ENCODE assay signal across 14 cellular contexts in genomic region chr3:11380314-11380713, GRCh38.
DNase-seq lines count a peak whose midpoint lies in the region; ATAC-seq and TF ChIP-seq lines count a peak whose summit lies in the region.
"Had no signal": no experiment of that assay in that cellular context is flagged by ENCODE, and none has a peak within 500 bp of the region (broad histone marks: within the 10 kb centered on the region; RNA-seq: fewer than 3 reads in every experiment).

No MANE protein-coding gene starts in this region.

- TF ChIP-seq CTCF in OCI-LY1 (IDR thresholded peaks at IDR 0.05; ENCODE audit: low read length) (no peak), nephron (IDR thresholded peaks at IDR 0.05; ENCODE audit: unreplicated experiment in 3 of 3) (no peak), transverse colon (IDR thresholded peaks at IDR 0.05) (no peak)

- H3K27ac ChIP-seq in OCI-LY1 (ENCODE audit: low read depth, low read length, poor library complexity, severe bottlenecking) (peak overlapping the region; percentile 78), transverse colon (peak overlapping the region; percentile 37 to 49 (median 42))

- DNase-seq in dermis blood vessel endothelial cell (peak; percentile 22), transverse colon (no peak), NCI-H524 (lab: John Stamatoyannopoulos, UW) (no peak)
- no peak for DNase-seq in activated CD4-positive, alpha-beta memory T cell treated with anti-CD3 and anti-CD28 coated beads, Interleukin-2, amount 10 ng/mL, durations not matched to agents 7 days and 5 days
- DNase-seq: activated CD4-positive, alpha-beta T cell treated with anti-CD3 and anti-CD28 coated beads, Interleukin-2, amount 50 U/mL, for 48 hours; activated effector memory CD4-positive, alpha-beta T cell treated with Interleukin-2 at 50 U/mL for 16 hours; MV-4-11; NCI-H526 treated with DMSO at 0.1 percent for 48 hours had no signal

- intact Hi-C loops in transverse colon (cut with DNase I; ENCODE audit: low total_unique reads), result no loop called here

- H3K27ac Mint-ChIP-seq in nephron, result peak overlapping the region; percentile 83 to 88 (median 87)
- no peak overlapping the region for H3K27ac Mint-ChIP-seq in activated CD4-positive, alpha-beta memory T cell treated with anti-CD3 and anti-CD28 coated beads, Interleukin-2, amount 10 ng/mL, durations not matched to agents 7 days and 5 days
- H3K27ac Mint-ChIP-seq: stimulated activated naive CD8-positive, alpha-beta T cell treated with anti-CD3 and anti-CD28 coated beads, Interleukin-15, Interleukin-2, amounts not matched to agents 100 ng/mL and 50 ng/mL, for 24 hours had no signal

- H3K27me3 Mint-ChIP-seq in nephron (ENCODE audit: low read depth), result no peaks in the 10 kb centered on the region
- H3K27me3 Mint-ChIP-seq in activated CD4-positive, alpha-beta memory T cell treated with anti-CD3 and anti-CD28 coated beads, Interleukin-2, amount 10 ng/mL, durations not matched to agents 7 days and 5 days, result no peaks in the 10 kb centered on the region
- H3K27me3 Mint-ChIP-seq: stimulated activated naive CD8-positive, alpha-beta T cell treated with anti-CD3 and anti-CD28 coated beads, Interleukin-15, Interleukin-2, amounts not matched to agents 100 ng/mL and 50 ng/mL, for 24 hours had no signal

- no peaks in the 10 kb centered on the region for H3K9me3 Mint-ChIP-seq in nephron
- H3K9me3 Mint-ChIP-seq in activated CD4-positive, alpha-beta memory T cell treated with anti-CD3 and anti-CD28 coated beads, Interleukin-2, amount 10 ng/mL, durations not matched to agents 7 days and 5 days, result no peaks in the 10 kb centered on the region
- H3K9me3 Mint-ChIP-seq: CD14-positive monocyte; stimulated activated naive CD8-positive, alpha-beta T cell treated with anti-CD3 and anti-CD28 coated beads, Interleukin-15, Interleukin-2, amounts not matched to agents 100 ng/mL and 50 ng/mL, for 24 hours had no signal

- H3K4me3 ChIP-seq in OCI-LY1 (ENCODE audit: low read depth, low read length, poor library complexity, severe bottlenecking), result peak overlapping the region; percentile 42
- no peak overlapping the region for H3K4me3 ChIP-seq in transverse colon

- CTCF ChIA-PET in activated CD4-positive, alpha-beta memory T cell treated with anti-CD3 and anti-CD28 coated beads, Interleukin-2, amount 10 ng/mL, durations not matched to agents 7 days and 5 days (lab: Charles Lee), result interaction anchor here (0.9 to 4.8 kb wide), 4 partner anchors 176 to 424 kb away, joined by 3 to 37 read pairs (median 8); no protein-coding TSS in a partner anchor

- POLR2A ChIA-PET in activated CD4-positive, alpha-beta memory T cell treated with anti-CD3 and anti-CD28 coated beads, Interleukin-2, amount 10 ng/mL, durations not matched to agents 7 days and 5 days (lab: Charles Lee), result no interaction called here

- no peak for TF ChIP-seq EP300 in transverse colon (IDR thresholded peaks at IDR 0.05; ENCODE audit: low read depth)

- H3K4me1 ChIP-seq in OCI-LY1 (ENCODE audit: insufficient read depth, low read length, severe bottlenecking) (peaks cover 31% of the 10 kb centered on the region), transverse colon (peaks cover 0 to 11% (median 3%) of the 10 kb centered on the region in 4 donors)

- peak overlapping the region; percentile 56 for H3K9ac ChIP-seq in OCI-LY1 (ENCODE audit: low read length)

- no peak overlapping the region for H2AFZ ChIP-seq in OCI-LY1 (ENCODE audit: low read length)

- in situ Hi-C loops in transverse colon (cut with MboI; ENCODE audit: low pct_ligation_motif_present in 1 of 4, low pct_unique_long_range_greater_than_20kb in 1 of 4, low sequenced_read_pairs in 3 of 4), result loop anchor here (5.0 to 25.0 kb wide), 6 partner anchors 132 to 432 kb away; no protein-coding TSS in a partner anchor

- peak overlapping the region in 2 of 3 experiments; percentile 41 to 48 for H3K4me3 Mint-ChIP-seq in nephron
- no peak overlapping the region for H3K4me3 Mint-ChIP-seq in activated CD4-positive, alpha-beta memory T cell treated with anti-CD3 and anti-CD28 coated beads, Interleukin-2, amount 10 ng/mL, durations not matched to agents 7 days and 5 days
- H3K4me3 Mint-ChIP-seq: CD14-positive monocyte; stimulated activated naive CD8-positive, alpha-beta T cell treated with anti-CD3 and anti-CD28 coated beads, Interleukin-15, Interleukin-2, amounts not matched to agents 100 ng/mL and 50 ng/mL, for 24 hours had no signal

- H3K4me1 Mint-ChIP-seq in nephron, result peaks cover 65% of the 10 kb centered on the region
- H3K4me1 Mint-ChIP-seq in activated CD4-positive, alpha-beta memory T cell treated with anti-CD3 and anti-CD28 coated beads, Interleukin-2, amount 10 ng/mL, durations not matched to agents 7 days and 5 days, result peaks cover 3% of the 10 kb centered on the region

- H3K79me2 ChIP-seq in OCI-LY1 (ENCODE audit: insufficient read depth, low read length), result no peaks in the 10 kb centered on the region

- 51 to 71% methylated on average over 3 to 6 of the region's 6 CpGs for WGBS in transverse colon (ENCODE audit: low coverage in 1 of 2), 2 donors

- H3K36me3 ChIP-seq in OCI-LY1 (ENCODE audit: insufficient read depth, low read length) (no peaks in the 10 kb centered on the region), transverse colon (no peaks in the 10 kb centered on the region)

- H3K9me3 ChIP-seq in OCI-LY1 (ENCODE audit: low read length), result no peaks in the 10 kb centered on the region
- no peaks in the 10 kb centered on the region for H3K9me3 ChIP-seq in transverse colon

- peaks cover 4% of the 10 kb centered on the region for H3K36me3 Mint-ChIP-seq in nephron (ENCODE audit: low read depth)
- H3K36me3 Mint-ChIP-seq in activated CD4-positive, alpha-beta memory T cell treated with anti-CD3 and anti-CD28 coated beads, Interleukin-2, amount 10 ng/mL, durations not matched to agents 7 days and 5 days (ENCODE audit: low read depth), result peaks cover 5% of the 10 kb centered on the region

- H3K27me3 ChIP-seq in OCI-LY1 (ENCODE audit: insufficient read depth, low read length) (no peaks in the 10 kb centered on the region), transverse colon (no peaks in the 10 kb centered on the region)

- TF ChIP-seq POLR2A in transverse colon (IDR thresholded peaks at IDR 0.05), result no peak

- no peaks in the 10 kb centered on the region for H3F3A ChIP-seq in OCI-LY1 (ENCODE audit: insufficient read depth, low read length)

- no peak for ATAC-seq in HG02642 (IDR thresholded peaks at IDR 0.05; ENCODE audit: poor library complexity, unreplicated experiment)
- ATAC-seq: Right ventricle myocardium inferior had no signal

- H3K4me2 ChIP-seq in OCI-LY1 (ENCODE audit: low read length), result peak overlapping the region; percentile 64

- H4K20me1 ChIP-seq in OCI-LY1 (ENCODE audit: insufficient read depth, low read length), result no peaks in the 10 kb centered on the region

- no peaks in the 10 kb centered on the region for H3K9me2 ChIP-seq in OCI-LY1 (ENCODE audit: low read depth, low read length)
